1 cellular context compared by ENCODE assay signal in genomic region chr4:141571793-141572192, GRCh38.
TF ChIP-seq lines count a peak whose summit lies in the region.

No MANE protein-coding gene starts in this region.

TF ChIP-seq in GM23338, 12 proteins besides CTCF, POLR2A, EP300 and RAD21 (continued from another document):
- TF ChIP-seq ZNF462 (CRISPR knock-in tag; IDR thresholded peaks at IDR 0.05) (no peak), ZNF331 (CRISPR knock-in tag; IDR thresholded peaks at IDR 0.05; ENCODE audit: low read depth) (no peak), POLR2AphosphoS5 (IDR thresholded peaks at IDR 0.05; ENCODE audit: low read depth) (no peak), EZH2 (IDR thresholded peaks at IDR 0.05; ENCODE audit: low read depth, unreplicated experiment) (no peak), ZNF114 (CRISPR knock-in tag; IDR thresholded peaks at IDR 0.05) (no peak), NANOG (IDR thresholded peaks at IDR 0.05; ENCODE audit: borderline replicate concordance) (no peak), STAT1 (IDR thresholded peaks at IDR 0.05; ENCODE audit: unreplicated experiment) (no peak)
